ENCODE assay signal across 9 cellular contexts in the genomic region with DNA sequence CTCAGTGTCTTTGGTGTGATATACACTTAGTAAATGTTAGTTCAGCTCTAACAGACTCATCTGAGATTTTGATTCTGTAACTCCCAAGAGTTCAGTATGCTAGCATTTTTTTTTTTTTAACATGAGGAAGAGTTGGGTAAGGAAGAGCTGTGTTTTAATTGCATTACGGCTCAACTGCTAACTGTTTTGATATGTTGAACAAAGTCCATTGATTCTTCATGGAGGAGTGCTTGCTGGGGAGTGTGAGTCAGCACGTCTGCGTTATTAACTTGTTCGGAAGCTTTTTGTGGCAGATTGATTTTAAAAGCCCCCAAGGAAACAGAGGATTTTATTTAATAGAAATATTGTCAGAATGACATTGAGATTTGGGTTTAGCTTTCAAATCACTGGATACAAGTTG. TPM values are rescaled to one million over a fixed set of nuclear protein-coding genes. Genes with fewer than 3 reads are reported as not detected.
DNase-seq lines count a peak whose midpoint lies in the region; ATAC-seq and TF ChIP-seq lines count a peak whose summit lies in the region.
"Had no signal": no experiment of that assay in that cellular context is flagged by ENCODE, and none has a peak within 500 bp of the region (broad histone marks: within the 10 kb centered on the region; RNA-seq: fewer than 3 reads in every experiment).

No MANE protein-coding gene starts in this region.

- no peak for TF ChIP-seq EP300 in transverse colon (IDR thresholded peaks at IDR 0.05; ENCODE audit: low read depth)

- H3K27ac Mint-ChIP-seq in activated T-helper 1 cell treated with anti-CD3 and anti-CD28 coated beads, Interleukin-12 subunit alpha, Interleukin-12 subunit beta, Interleukin-2, Interleukin-4 antibody, amounts not matched to agents 30 ng/mL and 10 ng/mL and 1 ng/mL, durations not matched to agents 14 hours and 24 hours and 36 hours = peak overlapping the region; percentile 76

- intact Hi-C loops in heart left ventricle (cut with DNase I) = loop anchor here in 1 of 10 donors (5.0 kb wide), 1 partner anchor 49 kb away; no protein-coding TSS in a partner anchor
- intact Hi-C loops in Right ventricle myocardium superior (cut with DNase I) = no loop called here
- intact Hi-C loops in activated T-helper 1 cell treated with anti-CD3 and anti-CD28 coated beads, Interleukin-12 subunit alpha, Interleukin-12 subunit beta, Interleukin-2, Interleukin-4 antibody, amounts not matched to agents 30 ng/mL and 10 ng/mL and 1 ng/mL, durations not matched to agents 14 hours and 24 hours and 36 hours (cut with micrococcal nuclease) = loop anchor here (1.0 kb wide), 4 partner anchors 8 to 52 kb away; no protein-coding TSS in a partner anchor
- intact Hi-C loops in transverse colon (cut with DNase I; ENCODE audit: low total_unique reads) = no loop called here

- peaks cover 0 to 48% (median 13%) of the 10 kb centered on the region in 12 donors for H3K4me1 ChIP-seq in heart left ventricle
- H3K4me1 ChIP-seq in transverse colon = peaks cover 7 to 45% (median 22%) of the 10 kb centered on the region in 4 donors

- H3K4me3 ChIP-seq in heart left ventricle = no peak overlapping the region
- H3K4me3 ChIP-seq in transverse colon = no peak overlapping the region

- H3K9me3 ChIP-seq in heart left ventricle (no peaks in the 10 kb centered on the region), transverse colon (no peaks in the 10 kb centered on the region)

- TF ChIP-seq CTCF in heart left ventricle (IDR thresholded peaks at IDR 0.05) (no peak), transverse colon (IDR thresholded peaks at IDR 0.05) (no peak)

- no peak for ATAC-seq in heart left ventricle
- no peak for ATAC-seq in Right ventricle myocardium superior (ENCODE audit: poor library complexity)
- ATAC-seq in HG02588 (IDR thresholded peaks at IDR 0.05; ENCODE audit: unreplicated experiment) = no peak
- ATAC-seq in HG03460 (IDR thresholded peaks at IDR 0.05; ENCODE audit: unreplicated experiment) = no peak

- no peak overlapping the region for H3K4me3 Mint-ChIP-seq in activated T-helper 1 cell treated with anti-CD3 and anti-CD28 coated beads, Interleukin-12 subunit alpha, Interleukin-12 subunit beta, Interleukin-2, Interleukin-4 antibody, amounts not matched to agents 30 ng/mL and 10 ng/mL and 1 ng/mL, durations not matched to agents 14 hours and 24 hours and 36 hours

- H3K27me3 ChIP-seq in heart left ventricle (no peaks in the 10 kb centered on the region), transverse colon (no peaks in the 10 kb centered on the region)

- no peak for TF ChIP-seq POLR2A in heart left ventricle (IDR thresholded peaks at IDR 0.05)
- TF ChIP-seq POLR2A in transverse colon (IDR thresholded peaks at IDR 0.05) = no peak

- H3K36me3 ChIP-seq in heart left ventricle = no peaks in the 10 kb centered on the region
- H3K36me3 ChIP-seq in transverse colon = no peaks in the 10 kb centered on the region

- DNase-seq in heart left ventricle = no peak
- no peak for DNase-seq in Right ventricle myocardium superior
- no peak for DNase-seq in activated T-helper 1 cell treated with anti-CD3 and anti-CD28 coated beads, Interleukin-12 subunit alpha, Interleukin-12 subunit beta, Interleukin-2, Interleukin-4 antibody, amounts not matched to agents 30 ng/mL and 10 ng/mL and 1 ng/mL, durations not matched to agents 14 hours and 24 hours and 36 hours (ENCODE audit: low spot score)
- DNase-seq in kidney glomerular epithelial cell (lab: John Stamatoyannopoulos, UW) = peak; percentile 30
- peak; percentile 32 for DNase-seq in transverse colon
- no peak for DNase-seq in GDM1 (lab: John Stamatoyannopoulos, UW)

- no peaks in the 10 kb centered on the region for H3K27me3 Mint-ChIP-seq in activated T-helper 1 cell treated with anti-CD3 and anti-CD28 coated beads, Interleukin-12 subunit alpha, Interleukin-12 subunit beta, Interleukin-2, Interleukin-4 antibody, amounts not matched to agents 30 ng/mL and 10 ng/mL and 1 ng/mL, durations not matched to agents 14 hours and 24 hours and 36 hours (ENCODE audit: insufficient read depth)

- H3K9me3 Mint-ChIP-seq in activated T-helper 1 cell treated with anti-CD3 and anti-CD28 coated beads, Interleukin-12 subunit alpha, Interleukin-12 subunit beta, Interleukin-2, Interleukin-4 antibody, amounts not matched to agents 30 ng/mL and 10 ng/mL and 1 ng/mL, durations not matched to agents 14 hours and 24 hours and 36 hours = peaks cover 4% of the 10 kb centered on the region

- H3K4me1 Mint-ChIP-seq in activated T-helper 1 cell treated with anti-CD3 and anti-CD28 coated beads, Interleukin-12 subunit alpha, Interleukin-12 subunit beta, Interleukin-2, Interleukin-4 antibody, amounts not matched to agents 30 ng/mL and 10 ng/mL and 1 ng/mL, durations not matched to agents 14 hours and 24 hours and 36 hours (ENCODE audit: low read depth) = peaks cover 52% of the 10 kb centered on the region

- in situ Hi-C loops in transverse colon (cut with MboI; ENCODE audit: low pct_ligation_motif_present in 1 of 4, low pct_unique_long_range_greater_than_20kb in 1 of 4, low sequenced_read_pairs in 3 of 4) = no loop called here

- WGBS in heart left ventricle, 4 donors = 87 to 93% (median 90%) methylated on average over 4 of the region's 4 CpGs
- WGBS in transverse colon (ENCODE audit: low coverage in 1 of 2), 2 donors = 46 to 86% methylated on average over 4 of the region's 4 CpGs

- peaks cover 15% of the 10 kb centered on the region for H3K36me3 Mint-ChIP-seq in activated T-helper 1 cell treated with anti-CD3 and anti-CD28 coated beads, Interleukin-12 subunit alpha, Interleukin-12 subunit beta, Interleukin-2, Interleukin-4 antibody, amounts not matched to agents 30 ng/mL and 10 ng/mL and 1 ng/mL, durations not matched to agents 14 hours and 24 hours and 36 hours (ENCODE audit: low read depth)

- H3K27ac ChIP-seq in heart left ventricle (peak overlapping the region in 8 of 12 donors; percentile 61 to 83 (median 77)), transverse colon (peak overlapping the region; percentile 83 to 91 (median 85))
- H3K27ac ChIP-seq: KMS-11 had no signal

RNA-seq across cellular contexts. Expression of gene PITPNC1, which starts 45.8 kb away (rescaled TPM):
- total RNA-seq in heart left ventricle = 10 to 100 TPM in 6 of 9 donors, 1 to 10 TPM in 3; 8.4 to 20.8 (median 11.3) TPM
- 10 to 100 TPM in 1 of 2 donors, 1 to 10 TPM in 1; 7.0 to 15.8 TPM for polyA plus RNA-seq in heart left ventricle
- total RNA-seq in Right ventricle myocardium superior = 14.6 TPM
- 17.7 and 18.3 TPM in 2 replicates for total RNA-seq in activated T-helper 1 cell treated with anti-CD3 and anti-CD28 coated beads, Interleukin-12 subunit alpha, Interleukin-12 subunit beta, Interleukin-2, Interleukin-4 antibody, amounts not matched to agents 30 ng/mL and 10 ng/mL and 1 ng/mL, durations not matched to agents 14 hours and 24 hours and 36 hours
- total RNA-seq in transverse colon = 10 to 100 TPM in 1 of 4 donors, 1 to 10 TPM in 3; 1.6 to 10.3 (median 4.0) TPM

RNA-seq across cellular contexts. Expression of gene PSMD12, which starts 56.5 kb away (rescaled TPM):
- 10 to 100 TPM; 18.2 to 57.2 (median 46.5) TPM for total RNA-seq in heart left ventricle
- polyA plus RNA-seq in heart left ventricle = 10 to 100 TPM; 25.8 to 57.5 TPM
- 42.6 TPM for total RNA-seq in Right ventricle myocardium superior
- total RNA-seq in activated T-helper 1 cell treated with anti-CD3 and anti-CD28 coated beads, Interleukin-12 subunit alpha, Interleukin-12 subunit beta, Interleukin-2, Interleukin-4 antibody, amounts not matched to agents 30 ng/mL and 10 ng/mL and 1 ng/mL, durations not matched to agents 14 hours and 24 hours and 36 hours = 87.4 TPM in 2 replicates
- total RNA-seq in transverse colon = 10 to 100 TPM in 2 of 4 donors, 1 to 10 TPM in 2; 7.2 to 25.2 (median 12.5) TPM

Comparison
In these comparisons a context has a peak if more than half of its experiments do, and no peak if none do; other contexts are left out.
1. DNase-seq: peak in kidney glomerular epithelial cell (single experiment) and transverse colon (single experiment); none in heart left ventricle (0 of 5), Right ventricle myocardium superior (single experiment), activated T-helper 1 cell treated with anti-CD3 and anti-CD28 coated beads, Interleukin-12 subunit alpha, Interleukin-12 subunit beta, Interleukin-2, Interleukin-4 antibody, amounts not matched to agents 30 ng/mL and 10 ng/mL and 1 ng/mL, durations not matched to agents 14 hours and 24 hours and 36 hours (single experiment) and GDM1 (single experiment).